1 cellular context compared by ENCODE assay signal in genomic region chr15:73794501-73795133, GRCh38.
TF ChIP-seq lines count a peak whose summit lies in the region.

No MANE protein-coding gene starts in this region.

TF ChIP-seq in WTC11, 78 proteins besides CTCF, POLR2A, EP300 and RAD21 (continued from another document):
- no peak for TF ChIP-seq MXD4 (CRISPR knock-in tag; IDR thresholded peaks at IDR 0.05; ENCODE audit: borderline replicate concordance)
